19 cellular contexts compared by ENCODE assay signal in the genomic region with DNA sequence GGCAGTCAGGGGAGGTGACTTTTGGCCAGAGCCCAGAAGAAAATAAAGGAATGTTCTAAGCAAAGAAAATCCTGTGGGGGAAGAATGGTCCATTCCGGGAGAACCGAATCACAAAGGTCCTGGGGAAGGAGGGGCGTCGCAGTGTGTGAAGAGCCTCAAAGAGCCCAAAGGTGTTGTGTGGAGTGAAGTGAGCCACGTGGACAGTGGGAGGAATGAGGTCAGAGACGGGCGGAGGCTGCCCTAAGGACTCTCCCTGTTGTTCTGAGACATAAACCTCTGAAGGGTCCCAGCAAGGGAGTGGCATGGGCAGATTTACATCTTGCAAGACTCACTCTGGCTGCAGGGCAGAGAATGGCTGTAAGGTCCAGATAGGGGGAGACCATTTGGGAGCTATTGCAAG.
"Had no signal": no experiment of that assay in that cellular context is flagged by ENCODE, and none has a peak within 500 bp of the region (broad histone marks: within the 10 kb centered on the region; RNA-seq: fewer than 3 reads in every experiment).

No MANE protein-coding gene starts in this region.

- H3K9ac ChIP-seq: parathyroid adenoma had no signal

- H3K27ac Mint-ChIP-seq: activated CD4-positive, alpha-beta memory T cell treated with anti-CD3 and anti-CD28 coated beads, Interleukin-2, amount 10 ng/mL, durations not matched to agents 7 days and 5 days; activated naive CD4-positive, alpha-beta T cell treated with anti-CD3 and anti-CD28 coated beads, Interleukin-2, amount 50 U/mL, for 24 hours; immature natural killer cell; stimulated activated effector memory CD8-positive, alpha-beta T cell treated with anti-CD3 and anti-CD28 coated beads, Interleukin-12 subunit alpha, Interleukin-12 subunit beta, amount 100 ng/mL, for 72 hours; T-helper 17 cell had no signal

- H3K9me3 ChIP-seq: lower lobe of right lung, thoracic aorta had no signal

- H3K4me1 Mint-ChIP-seq: activated CD4-positive, alpha-beta memory T cell treated with anti-CD3 and anti-CD28 coated beads, Interleukin-2, amount 10 ng/mL, durations not matched to agents 7 days and 5 days; activated naive CD4-positive, alpha-beta T cell treated with anti-CD3 and anti-CD28 coated beads, Interleukin-2, amount 50 U/mL, for 24 hours; central memory CD8-positive, alpha-beta T cell; immature natural killer cell; neural crest cell; stimulated activated effector memory CD8-positive, alpha-beta T cell treated with anti-CD3 and anti-CD28 coated beads, Interleukin-12 subunit alpha, Interleukin-12 subunit beta, amount 100 ng/mL, for 72 hours had no signal

- DNase-seq: activated CD4-positive, alpha-beta memory T cell treated with anti-CD3 and anti-CD28 coated beads, Interleukin-2, amount 10 ng/mL, durations not matched to agents 7 days and 5 days; activated CD4-positive, alpha-beta T cell treated with anti-CD3 and anti-CD28 coated beads for 4 hours; activated CD8-positive, alpha-beta memory T cell treated with anti-CD3 and anti-CD28 coated beads, Interleukin-2, amount 50 U/mL, for 4 hours; activated effector memory CD4-positive, alpha-beta T cell treated with anti-CD3 and anti-CD28 coated beads, Interleukin-2, amount 50 U/mL, for 16 hours; activated T-cell treated with anti-CD3 and anti-CD28 coated beads, Interleukin-2, amount 50 U/mL, for 48 hours; amniotic stem cell; cortex of kidney; effector CD4-positive, alpha-beta T cell; foreskin fibroblast; immature natural killer cell; lower lobe of right lung; T-helper 17 cell had no signal

- H3K4me1 ChIP-seq: lower lobe of right lung, parathyroid adenoma had no signal

- H3K4me3 Mint-ChIP-seq: activated CD4-positive, alpha-beta memory T cell treated with anti-CD3 and anti-CD28 coated beads, Interleukin-2, amount 10 ng/mL, durations not matched to agents 7 days and 5 days; activated naive CD4-positive, alpha-beta T cell treated with anti-CD3 and anti-CD28 coated beads, Interleukin-2, amount 50 U/mL, for 24 hours; brain; central memory CD8-positive, alpha-beta T cell; immature natural killer cell; neural crest cell; stimulated activated effector memory CD8-positive, alpha-beta T cell treated with anti-CD3 and anti-CD28 coated beads, Interleukin-12 subunit alpha, Interleukin-12 subunit beta, amount 100 ng/mL, for 72 hours; T-helper 17 cell had no signal

- H3K9me3 Mint-ChIP-seq: activated CD4-positive, alpha-beta memory T cell treated with anti-CD3 and anti-CD28 coated beads, Interleukin-2, amount 10 ng/mL, durations not matched to agents 7 days and 5 days; activated naive CD4-positive, alpha-beta T cell treated with anti-CD3 and anti-CD28 coated beads, Interleukin-2, amount 50 U/mL, for 24 hours; brain; central memory CD8-positive, alpha-beta T cell; immature natural killer cell; neural crest cell; stimulated activated effector memory CD8-positive, alpha-beta T cell treated with anti-CD3 and anti-CD28 coated beads, Interleukin-12 subunit alpha, Interleukin-12 subunit beta, amount 100 ng/mL, for 72 hours had no signal

- H3K79me2 ChIP-seq: parathyroid adenoma had no signal

- ATAC-seq: stimulated activated effector memory CD8-positive, alpha-beta T cell treated with anti-CD3 and anti-CD28 coated beads, Interleukin-12 subunit alpha, Interleukin-12 subunit beta, amount 100 ng/mL, for 72 hours; T-helper 17 cell had no signal

- H3K27ac ChIP-seq: lower lobe of right lung, parathyroid adenoma, thoracic aorta had no signal

- H3K36me3 ChIP-seq: lower lobe of right lung, thoracic aorta had no signal

- H2AFZ ChIP-seq: parathyroid adenoma had no signal

- H3K4me3 ChIP-seq: lower lobe of right lung, thoracic aorta had no signal

- H3K36me3 Mint-ChIP-seq: activated naive CD4-positive, alpha-beta T cell treated with anti-CD3 and anti-CD28 coated beads, Interleukin-2, amount 50 U/mL, for 24 hours; brain; immature natural killer cell; stimulated activated effector memory CD8-positive, alpha-beta T cell treated with anti-CD3 and anti-CD28 coated beads, Interleukin-12 subunit alpha, Interleukin-12 subunit beta, amount 100 ng/mL, for 72 hours had no signal
